In genomic region chr15:100968043-100968966, GRCh38 we compare ENCODE assay signal across 12 cellular contexts. TPM values are rescaled to one million over a fixed set of nuclear protein-coding genes. Genes with fewer than 3 reads are reported as not detected.
DNase-seq lines count a peak whose midpoint lies in the region; ATAC-seq and TF ChIP-seq lines count a peak whose summit lies in the region.
"Had no signal": no experiment of that assay in that cellular context is flagged by ENCODE, and none has a peak within 500 bp of the region (broad histone marks: within the 10 kb centered on the region; RNA-seq: fewer than 3 reads in every experiment).

No MANE protein-coding gene starts in this region.

- no peaks in the 10 kb centered on the region for H3K79me1 ChIP-seq in trophoblast cell (ENCODE audit: low read length)

- H2AFZ ChIP-seq in trophoblast cell (ENCODE audit: insufficient read depth, low read length, poor library complexity) = no peak overlapping the region

- H3K4me1 Mint-ChIP-seq in activated B cell treated with CpG ODN at 0.5 μM for 24 hours = peaks cover 17% of the 10 kb centered on the region
- peaks cover 20% of the 10 kb centered on the region for H3K4me1 Mint-ChIP-seq in stimulated activated memory B cell treated with anti-CD40 and anti-IgM and Interleukin-4, amounts not matched to agents 10 μg/mL and 1 μg/mL and 100 μg/mL, for 72 hours

- intact Hi-C loops in activated B cell treated with CpG ODN at 0.5 μM for 24 hours (cut with micrococcal nuclease) = no loop called here

- H4K91ac ChIP-seq in trophoblast cell (ENCODE audit: low read depth, low read length) = no peak overlapping the region

- ATAC-seq in GM19035 (IDR thresholded peaks at IDR 0.05; ENCODE audit: unreplicated experiment) = peak; percentile 80
- ATAC-seq in HG03045 (IDR thresholded peaks at IDR 0.05; ENCODE audit: unreplicated experiment) = peak; percentile 53
- peak; percentile 56 for ATAC-seq in activated B cell treated with CpG ODN at 0.5 μM for 24 hours (ENCODE audit: low read depth)
- no peak for ATAC-seq in stimulated activated memory B cell treated with anti-CD40 and anti-IgM and Interleukin-4, amounts not matched to agents 10 μg/mL and 1 μg/mL and 100 μg/mL, for 72 hours
- no peak for ATAC-seq in GM21723 (IDR thresholded peaks at IDR 0.05; ENCODE audit: unreplicated experiment)

- H3K36me3 Mint-ChIP-seq in activated B cell treated with CpG ODN at 0.5 μM for 24 hours (ENCODE audit: low read depth) = peaks cover 15% of the 10 kb centered on the region
- peaks cover 45% of the 10 kb centered on the region for H3K36me3 Mint-ChIP-seq in stimulated activated memory B cell treated with anti-CD40 and anti-IgM and Interleukin-4, amounts not matched to agents 10 μg/mL and 1 μg/mL and 100 μg/mL, for 72 hours
- H3K36me3 Mint-ChIP-seq: type B pancreatic cell had no signal

- H2BK120ac ChIP-seq in trophoblast cell (ENCODE audit: insufficient read depth, low read length, poor library complexity) = no peak overlapping the region

- H4K8ac ChIP-seq in trophoblast cell (ENCODE audit: low read depth, low read length) = no peak overlapping the region

- DNase-seq in activated B cell treated with CpG ODN at 0.5 μM for 24 hours = no peak
- DNase-seq in trophoblast cell = peak; percentile 29 to 71
- no peak for DNase-seq in activated effector memory CD4-positive, alpha-beta T cell treated with Interleukin-2 at 50 U/mL for 16 hours
- DNase-seq in DMS153 treated with DMSO at 0.1 percent for 48 hours (lab: John Stamatoyannopoulos, UW; ENCODE audit: unreplicated experiment) = no peak
- DNase-seq: effector memory CD4-positive, alpha-beta T cell; stimulated activated CD4-positive, alpha-beta T cell treated with anti-CD3 and anti-CD28 coated beads, Interleukin-4, amount 100 ng/mL, for 4 hours had no signal

- no peaks in the 10 kb centered on the region for H3K36me3 ChIP-seq in trophoblast cell (ENCODE audit: control insufficient read depth in 1 of 2, insufficient read depth in 2 of 2, low read length in 2 of 2)

- no peak overlapping the region for H3K14ac ChIP-seq in trophoblast cell (ENCODE audit: low read length)

- H3K27ac ChIP-seq in trophoblast cell (ENCODE audit: low read depth, low read length) = no peak overlapping the region
- H3K27ac ChIP-seq: KMS-11 had no signal

- no peak overlapping the region for H3K23ac ChIP-seq in trophoblast cell (ENCODE audit: low read length)

- peaks cover 8% of the 10 kb centered on the region for H3K27me3 Mint-ChIP-seq in activated B cell treated with CpG ODN at 0.5 μM for 24 hours
- H3K27me3 Mint-ChIP-seq in stimulated activated memory B cell treated with anti-CD40 and anti-IgM and Interleukin-4, amounts not matched to agents 10 μg/mL and 1 μg/mL and 100 μg/mL, for 72 hours = peaks cover 15% of the 10 kb centered on the region

- no peaks in the 10 kb centered on the region for H3K9me3 Mint-ChIP-seq in activated B cell treated with CpG ODN at 0.5 μM for 24 hours
- H3K9me3 Mint-ChIP-seq in stimulated activated memory B cell treated with anti-CD40 and anti-IgM and Interleukin-4, amounts not matched to agents 10 μg/mL and 1 μg/mL and 100 μg/mL, for 72 hours = no peaks in the 10 kb centered on the region

- no CpG with 5 or more reads among the region's 3 CpGs for WGBS in trophoblast cell (ENCODE audit: extremely low coverage, insufficient coverage, insufficient read length)

- H3K4me2 ChIP-seq in trophoblast cell (ENCODE audit: low read length) = no peak overlapping the region
- H3K4me2 ChIP-seq: KMS-11 had no signal

- H3K79me2 ChIP-seq in trophoblast cell (ENCODE audit: control insufficient read depth, insufficient read depth, low read length, poor library complexity) = no peaks in the 10 kb centered on the region

- no peak overlapping the region for H3K18ac ChIP-seq in trophoblast cell (ENCODE audit: low read length)

- no peak for TF ChIP-seq CTCF in activated B cell treated with CpG ODN at 0.5 μM for 24 hours (IDR thresholded peaks at IDR 0.05)

- H4K12ac ChIP-seq in trophoblast cell (ENCODE audit: low read depth, low read length) = no peak overlapping the region

- no peak overlapping the region for H3K4me3 Mint-ChIP-seq in activated B cell treated with CpG ODN at 0.5 μM for 24 hours
- no peak overlapping the region for H3K4me3 Mint-ChIP-seq in stimulated activated memory B cell treated with anti-CD40 and anti-IgM and Interleukin-4, amounts not matched to agents 10 μg/mL and 1 μg/mL and 100 μg/mL, for 72 hours
- H3K4me3 Mint-ChIP-seq: type B pancreatic cell had no signal

- H2BK12ac ChIP-seq in trophoblast cell (ENCODE audit: low read length) = no peak overlapping the region

- no peak overlapping the region for H3K27ac Mint-ChIP-seq in activated B cell treated with CpG ODN at 0.5 μM for 24 hours
- H3K27ac Mint-ChIP-seq in stimulated activated memory B cell treated with anti-CD40 and anti-IgM and Interleukin-4, amounts not matched to agents 10 μg/mL and 1 μg/mL and 100 μg/mL, for 72 hours = no peak overlapping the region
- H3K27ac Mint-ChIP-seq: type B pancreatic cell had no signal

- CTCF ChIA-PET in activated B cell treated with CpG ODN at 0.5 μM for 24 hours (lab: Charles Lee) = interaction anchor here (1.7 kb wide), 1 partner anchor 40 kb away, joined by 6 read pairs; no protein-coding TSS in a partner anchor

- H2BK5ac ChIP-seq in trophoblast cell (ENCODE audit: low read depth, low read length, poor library complexity) = no peak overlapping the region

- H2AK5ac ChIP-seq in trophoblast cell (ENCODE audit: low read length) = no peak overlapping the region

- peaks cover 1% of the 10 kb centered on the region for H3K9me3 ChIP-seq in trophoblast cell (ENCODE audit: insufficient read depth, low read depth, low read length)

- H3K4me1 ChIP-seq in trophoblast cell (ENCODE audit: control insufficient read depth in 1 of 2, insufficient read depth in 2 of 2, low read length in 2 of 2) = peaks cover 0 to 4% of the 10 kb centered on the region in 2 experiments

- no peak overlapping the region for H3K4me3 ChIP-seq in trophoblast cell (ENCODE audit: low read depth, low read length)

- no peak overlapping the region for H3K9ac ChIP-seq in trophoblast cell (ENCODE audit: low read length)
- H3K9ac ChIP-seq: KMS-11 had no signal

- H3K27me3 ChIP-seq in trophoblast cell (ENCODE audit: insufficient read depth, low read length) = peaks cover 9% of the 10 kb centered on the region

- POLR2A ChIA-PET in activated B cell treated with CpG ODN at 0.5 μM for 24 hours (lab: Charles Lee) = interaction anchor here (0.6 to 0.9 kb wide), 2 partner anchors 48 to 50 kb away, joined by 3 read pairs; no protein-coding TSS in a partner anchor

- H3K4ac ChIP-seq in trophoblast cell (ENCODE audit: low read depth, low read length) = no peak overlapping the region

RNA-seq across cellular contexts. Expression of gene LRRK1, which starts 49.1 kb away (rescaled TPM):
- 35.9 and 43.5 TPM in 2 replicates for total RNA-seq in activated B cell treated with CpG ODN at 0.5 μM for 24 hours
- polyA plus RNA-seq in trophoblast cell (2013) = 1.1 and 1.2 TPM in 2 replicates

Comparison
In these comparisons a context has a peak if more than half of its experiments do, and no peak if none do; other contexts are left out.
1. ATAC-seq: peak in GM19035 (single experiment), HG03045 (single experiment) and activated B cell treated with CpG ODN at 0.5 μM for 24 hours (single experiment); none in stimulated activated memory B cell treated with anti-CD40 and anti-IgM and Interleukin-4, amounts not matched to agents 10 μg/mL and 1 μg/mL and 100 μg/mL, for 72 hours (single experiment) and GM21723 (single experiment).
2. DNase-seq: peak in trophoblast cell (2 of 2); none in activated B cell treated with CpG ODN at 0.5 μM for 24 hours (single experiment), activated effector memory CD4-positive, alpha-beta T cell treated with Interleukin-2 at 50 U/mL for 16 hours (single experiment) and DMS153 treated with DMSO at 0.1 percent for 48 hours (single experiment).